Comparison of ENCODE assay signal across 21 cellular contexts in genomic region chr3:133699467-133699866, GRCh38. TPM values are rescaled to one million over a fixed set of nuclear protein-coding genes. Genes with fewer than 3 reads are reported as not detected.
"Had no signal": no experiment of that assay in that cellular context is flagged by ENCODE, and none has a peak within 500 bp of the region (broad histone marks: within the 10 kb centered on the region; RNA-seq: fewer than 3 reads in every experiment).

No MANE protein-coding gene starts in this region.

- H3K9me3 ChIP-seq: colonic mucosa, gastroesophageal sphincter, lower lobe of right lung, mucosa of descending colon had no signal

- H3K27me3 ChIP-seq: colonic mucosa, gastroesophageal sphincter, heart left ventricle, hepatocyte, left lung had no signal

- H3K27ac ChIP-seq: colonic mucosa, epithelial cell of prostate, foreskin keratinocyte, gastroesophageal sphincter, heart left ventricle, hepatocyte, left lung, lower lobe of right lung had no signal

- H3K4me1 ChIP-seq: colonic mucosa, foreskin keratinocyte, gastroesophageal sphincter, heart left ventricle, left lung, lower lobe of right lung had no signal

- H3K4me3 ChIP-seq: colonic mucosa, gastroesophageal sphincter, heart left ventricle, hepatocyte, left lung, lower lobe of right lung, mucosa of descending colon had no signal

- DNase-seq: colonic mucosa; cortex of kidney; effector CD8-positive, alpha-beta T cell; effector memory CD8-positive, alpha-beta T cell; erythroblast; foreskin keratinocyte; heart left ventricle; hypothalamus; immature natural killer cell; left cardiac atrium; left lung; left ventricle myocardium superior; lower lobe of right lung; mesenchymal stem cell; mucosa of descending colon; naive B cell had no signal

- H3K36me3 ChIP-seq: colonic mucosa, gastroesophageal sphincter, heart left ventricle, left lung, lower lobe of right lung had no signal

- ATAC-seq: effector memory CD8-positive, alpha-beta T cell; esophagus mucosa; foreskin keratinocyte; gastroesophageal sphincter; heart left ventricle; left cardiac atrium; left lung; left ventricle myocardium superior; lower lobe of right lung; mucosa of descending colon had no signal

RNA-seq across cellular contexts. Expression of gene TF, which starts 46.7 kb away (rescaled TPM):
- total RNA-seq: fibroblast of villous mesenchyme had no signal
